Comparison of ENCODE assay signal across 14 cellular contexts in the genomic region with DNA sequence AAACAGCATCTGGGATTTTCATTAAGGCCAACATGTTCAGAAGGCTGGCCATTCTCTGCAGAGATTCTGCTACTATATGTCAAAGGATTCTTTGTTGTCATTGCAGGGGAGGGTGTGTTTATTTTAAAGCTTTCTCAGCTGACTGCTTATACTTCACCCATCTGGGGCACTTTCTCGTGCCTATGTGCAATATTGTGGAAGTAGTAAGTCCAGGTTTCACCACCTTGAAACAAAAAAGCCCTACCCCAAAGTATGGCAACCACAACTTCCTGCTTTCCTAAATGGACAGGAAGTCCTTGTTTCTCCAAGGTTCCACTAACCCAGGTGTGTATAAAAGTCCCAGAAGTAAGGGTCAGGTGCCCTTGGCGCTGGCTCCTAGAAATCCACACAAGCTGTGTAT.
"Had no signal": no experiment of that assay in that cellular context is flagged by ENCODE, and none has a peak within 500 bp of the region (broad histone marks: within the 10 kb centered on the region; RNA-seq: fewer than 3 reads in every experiment).

No MANE protein-coding gene starts in this region.

- ATAC-seq: activated CD8-positive, alpha-beta memory T cell treated with anti-CD3 and anti-CD28 coated beads, Interleukin-2, amount 10 ng/mL, durations not matched to agents 7 days and 5 days; gastrocnemius medialis; left lung had no signal

- DNase-seq: activated CD4-positive, alpha-beta memory T cell treated with anti-CD3 and anti-CD28 coated beads, Interleukin-2, amount 10 ng/mL, durations not matched to agents 7 days and 5 days; activated CD4-positive, alpha-beta T cell treated with anti-CD3 and anti-CD28 coated beads for 48 hours; activated CD4-positive, CD25-positive, alpha-beta regulatory T cell; activated CD8-positive, alpha-beta memory T cell treated with anti-CD3 and anti-CD28 coated beads, Interleukin-2, amount 10 ng/mL, durations not matched to agents 7 days and 5 days; caudate nucleus; dorsolateral prefrontal cortex; erythroblast; gastrocnemius medialis; left lung; stimulated activated CD4-positive, alpha-beta T cell treated with anti-CD3 and anti-CD28 coated beads, Interleukin-2, amount 100 ng/mL, for 24 hours; stimulated activated naive CD4-positive, alpha-beta T cell treated with Interleukin-2 at 50 U/mL for 16 hours; uterus had no signal

- H3K4me1 ChIP-seq: gastrocnemius medialis, left lung, right atrium auricular region, tibial nerve, uterus had no signal

- H3K27ac ChIP-seq: dorsolateral prefrontal cortex, gastrocnemius medialis, left lung, right atrium auricular region, tibial nerve, uterus had no signal

- H3K4me3 ChIP-seq: dorsolateral prefrontal cortex, gastrocnemius medialis, left lung, right atrium auricular region, tibial nerve, uterus had no signal

- H3K27me3 ChIP-seq: dorsolateral prefrontal cortex, gastrocnemius medialis, left lung, right atrium auricular region, tibial nerve, uterus had no signal

- H3K9me3 ChIP-seq: gastrocnemius medialis, left lung, right atrium auricular region, tibial nerve, uterus had no signal

- H3K36me3 ChIP-seq: gastrocnemius medialis, left lung, right atrium auricular region, tibial nerve, uterus had no signal
